8 cellular contexts compared by ENCODE assay signal in genomic region chrX:131802836-131803626, GRCh38.
A peak's percentile ranks its signal among the peaks of the same experiment; 100 is the strongest.
DNase-seq lines count a peak whose midpoint lies in the region; ATAC-seq lines count a peak whose summit lies in the region.

No MANE protein-coding gene starts in this region.

- peak overlapping the region in 2 of 3 donors; percentile 54 to 59 for H3K27ac Mint-ChIP-seq in CD4-positive, CD25-positive, alpha-beta regulatory T cell
- peak overlapping the region; percentile 74 for H3K27ac Mint-ChIP-seq in activated T-cell treated with anti-CD3 and anti-CD28 coated beads, Interleukin-2, amount 50 U/mL, for 24 hours
- H3K27ac Mint-ChIP-seq in stimulated activated memory B cell treated with anti-CD40 and anti-IgM and Interleukin-4, amounts not matched to agents 10 μg/mL and 1 μg/mL and 100 μg/mL, for 72 hours: no peak overlapping the region

- no peaks in the 10 kb centered on the region for H3K4me1 ChIP-seq in CD4-positive, CD25-positive, alpha-beta regulatory T cell (ENCODE audit: control insufficient read depth, insufficient read depth, low read length, poor library complexity, severe bottlenecking)

- H3K9me3 ChIP-seq in CD4-positive, CD25-positive, alpha-beta regulatory T cell (ENCODE audit: control insufficient read depth in 2 of 2, low read length in 2 of 2): no peaks in the 10 kb centered on the region

- H3K27ac ChIP-seq in CD4-positive, CD25-positive, alpha-beta regulatory T cell (ENCODE audit: insufficient read depth, low read length, poor library complexity, severe bottlenecking): no peak overlapping the region

- no peak overlapping the region for H3K4me3 ChIP-seq in CD4-positive, CD25-positive, alpha-beta regulatory T cell (ENCODE audit: low read depth, low read length)

- H3K36me3 ChIP-seq in CD4-positive, CD25-positive, alpha-beta regulatory T cell (ENCODE audit: control insufficient read depth, insufficient read depth, low read length): no peaks in the 10 kb centered on the region

- no peaks in the 10 kb centered on the region for H3K27me3 Mint-ChIP-seq in CD4-positive, CD25-positive, alpha-beta regulatory T cell
- H3K27me3 Mint-ChIP-seq in activated T-cell treated with anti-CD3 and anti-CD28 coated beads, Interleukin-2, amount 50 U/mL, for 24 hours: peaks cover 4% of the 10 kb centered on the region
- no peaks in the 10 kb centered on the region for H3K27me3 Mint-ChIP-seq in stimulated activated memory B cell treated with anti-CD40 and anti-IgM and Interleukin-4, amounts not matched to agents 10 μg/mL and 1 μg/mL and 100 μg/mL, for 72 hours

- no peaks in the 10 kb centered on the region for H3K36me3 Mint-ChIP-seq in CD4-positive, CD25-positive, alpha-beta regulatory T cell
- no peaks in the 10 kb centered on the region for H3K36me3 Mint-ChIP-seq in activated T-cell treated with anti-CD3 and anti-CD28 coated beads, Interleukin-2, amount 50 U/mL, for 24 hours (ENCODE audit: low read depth)
- H3K36me3 Mint-ChIP-seq in stimulated activated memory B cell treated with anti-CD40 and anti-IgM and Interleukin-4, amounts not matched to agents 10 μg/mL and 1 μg/mL and 100 μg/mL, for 72 hours: no peaks in the 10 kb centered on the region

- H3K27me3 ChIP-seq in CD4-positive, CD25-positive, alpha-beta regulatory T cell (ENCODE audit: control insufficient read depth, insufficient read depth, low read length): no peaks in the 10 kb centered on the region

- H3K9me3 Mint-ChIP-seq in CD4-positive, CD25-positive, alpha-beta regulatory T cell: no peaks in the 10 kb centered on the region
- H3K9me3 Mint-ChIP-seq in activated T-cell treated with anti-CD3 and anti-CD28 coated beads, Interleukin-2, amount 50 U/mL, for 24 hours: no peaks in the 10 kb centered on the region
- H3K9me3 Mint-ChIP-seq in stimulated activated memory B cell treated with anti-CD40 and anti-IgM and Interleukin-4, amounts not matched to agents 10 μg/mL and 1 μg/mL and 100 μg/mL, for 72 hours: no peaks in the 10 kb centered on the region

- ATAC-seq in CD4-positive, CD25-positive, alpha-beta regulatory T cell (ENCODE audit: low read depth in 2 of 2): no peak
- ATAC-seq in stimulated activated memory B cell treated with anti-CD40 and anti-IgM and Interleukin-4, amounts not matched to agents 10 μg/mL and 1 μg/mL and 100 μg/mL, for 72 hours: peak; percentile 60
- ATAC-seq in HG02623 (IDR thresholded peaks at IDR 0.05; ENCODE audit: unreplicated experiment) (no peak), HG02938 (IDR thresholded peaks at IDR 0.05; ENCODE audit: unreplicated experiment) (no peak)

- peak in 2 of 3 donors; percentile 82 to 86 for DNase-seq in CD4-positive, CD25-positive, alpha-beta regulatory T cell
- DNase-seq in GM19238 (ENCODE audit: insufficient read length, low spot score): peak; percentile 35
- peak; percentile 8 for DNase-seq in M059J (ENCODE audit: low read depth)
- DNase-seq in activated T-cell treated with anti-CD3 and anti-CD28 coated beads, Interleukin-2, amount 50 U/mL, for 24 hours: peak; percentile 81
- DNase-seq in iPS-NIHi11 (ENCODE audit: low spot score): peak; percentile 46

- peaks cover 0 to 7% (median 0%) of the 10 kb centered on the region in 4 donors for H3K4me1 Mint-ChIP-seq in CD4-positive, CD25-positive, alpha-beta regulatory T cell
- peaks cover 11% of the 10 kb centered on the region for H3K4me1 Mint-ChIP-seq in activated T-cell treated with anti-CD3 and anti-CD28 coated beads, Interleukin-2, amount 50 U/mL, for 24 hours (ENCODE audit: low read depth)
- H3K4me1 Mint-ChIP-seq in stimulated activated memory B cell treated with anti-CD40 and anti-IgM and Interleukin-4, amounts not matched to agents 10 μg/mL and 1 μg/mL and 100 μg/mL, for 72 hours: no peaks in the 10 kb centered on the region

- H3K4me3 Mint-ChIP-seq in CD4-positive, CD25-positive, alpha-beta regulatory T cell: peak overlapping the region in 3 of 4 donors; percentile 86 to 88 (median 88)
- H3K4me3 Mint-ChIP-seq in activated T-cell treated with anti-CD3 and anti-CD28 coated beads, Interleukin-2, amount 50 U/mL, for 24 hours: peak overlapping the region; percentile 72
- no peak overlapping the region for H3K4me3 Mint-ChIP-seq in stimulated activated memory B cell treated with anti-CD40 and anti-IgM and Interleukin-4, amounts not matched to agents 10 μg/mL and 1 μg/mL and 100 μg/mL, for 72 hours

Comparison
In these comparisons a context has a peak if more than half of its experiments do, and no peak if none do; other contexts are left out.
1. DNase-seq: peak in every context shown above with its lines; median percentile 84 in CD4-positive, CD25-positive, alpha-beta regulatory T cell; 81 in activated T-cell treated with anti-CD3 and anti-CD28 coated beads, Interleukin-2, amount 50 U/mL, for 24 hours; 46 in iPS-NIHi11; 35 in GM19238; 8 in M059J.